In genomic region chr12:68364893-68365725, GRCh38 we compare ENCODE assay signal across 1 cellular context.
TF ChIP-seq lines count a peak whose summit lies in the region.

No MANE protein-coding gene starts in this region.

TF ChIP-seq in K562, 482 proteins besides CTCF, POLR2A, EP300 and RAD21 (continued from another document and continues in another):
- TF ChIP-seq CHD7 (IDR thresholded peaks at IDR 0.05; ENCODE audit: low read depth, low read length) (no peak), HDAC6 (IDR thresholded peaks at IDR 0.05; ENCODE audit: low read depth, low read length) (no peak), ZNF77 (CRISPR knock-in tag; IDR thresholded peaks at IDR 0.05) (no peak), RBM22 (IDR thresholded peaks at IDR 0.05; ENCODE audit: low read depth, low read length, poor library complexity, severe bottlenecking) (no peak), ZBTB5 (IDR thresholded peaks at IDR 0.05) (no peak), ZNF511 (CRISPR knock-in tag; IDR thresholded peaks at IDR 0.05) (peak; percentile 94), ZNF133 (CRISPR knock-in tag; IDR thresholded peaks at IDR 0.05) (no peak), MTA1 (IDR thresholded peaks at IDR 0.05; ENCODE audit: borderline replicate concordance) (0 out of 2 replicates have a peak, but pooled peaks have one; percentile 35), ZNF324 (CRISPR knock-in tag; IDR thresholded peaks at IDR 0.05) (no peak), MAX (CRISPR knock-in tag; IDR thresholded peaks at IDR 0.05) (peak; percentile 98), ZNF445 (CRISPR knock-in tag; IDR thresholded peaks at IDR 0.05; ENCODE audit: low read depth) (no peak), KAT2B (IDR thresholded peaks at IDR 0.05; ENCODE audit: low read depth, low read length) (no peak), YBX1 (IDR thresholded peaks at IDR 0.05) (no peak), THRA (IDR thresholded peaks at IDR 0.05) (no peak), ZNF395 (CRISPR knock-in tag; IDR thresholded peaks at IDR 0.05) (no peak), ZBTB43 (CRISPR knock-in tag; IDR thresholded peaks at IDR 0.05) (no peak), HCFC1 (IDR thresholded peaks at IDR 0.05; ENCODE audit: low read depth, low read length) (no peak), LARP7 (IDR thresholded peaks at IDR 0.05) (no peak), PHF8 (IDR thresholded peaks at IDR 0.05; ENCODE audit: borderline replicate concordance, low read length) (peak; percentile 62; the same call in 1 of the 2 replicates), MAZ (CRISPR knock-in tag; conservative IDR thresholded peaks at IDR 0.05 in 1 of 2, IDR thresholded peaks at IDR 0.05 in 1 of 2) (peak; percentile 58 to 85), RREB1 (CRISPR knock-in tag; IDR thresholded peaks at IDR 0.05) (peak; percentile 68; the same call in 1 of the 2 replicates), SIN3B (IDR thresholded peaks at IDR 0.05; ENCODE audit: low read depth) (no peak), SMARCA4 (IDR thresholded peaks at IDR 0.05) (peak; percentile 58), MTA2 (IDR thresholded peaks at IDR 0.05; ENCODE audit: low read depth) (peak; percentile 32; the same call in 1 of the 2 replicates), E2F1 (CRISPR knock-in tag; IDR thresholded peaks at IDR 0.05) (no peak), RBFOX2 (IDR thresholded peaks at IDR 0.05; ENCODE audit: low read depth, low read length) (peak; percentile 84), PHTF2 (CRISPR knock-in tag; IDR thresholded peaks at IDR 0.05) (no peak), TCF15 (CRISPR knock-in tag; IDR thresholded peaks at IDR 0.05) (no peak), PCBP1 (IDR thresholded peaks at IDR 0.05; ENCODE audit: low read depth, low read length, poor library complexity, severe bottlenecking) (no peak)
